Comparison of ENCODE assay signal across 23 cellular contexts in genomic region chr3:197800379-197800778, GRCh38. TPM values are rescaled to one million over a fixed set of nuclear protein-coding genes. Genes with fewer than 3 reads are reported as not detected.
A peak's percentile ranks its signal among the peaks of the same experiment; 100 is the strongest.
DNase-seq lines count a peak whose midpoint lies in the region; ATAC-seq and TF ChIP-seq lines count a peak whose summit lies in the region.
"Had no signal": no experiment of that assay in that cellular context is flagged by ENCODE, and none has a peak within 500 bp of the region (broad histone marks: within the 10 kb centered on the region; RNA-seq: fewer than 3 reads in every experiment).

No MANE protein-coding gene starts in this region.

- H3K9me3 ChIP-seq in CD8-positive, alpha-beta memory T cell (ENCODE audit: low read length) = no peaks in the 10 kb centered on the region
- H3K9me3 ChIP-seq in Karpas-422 (ENCODE audit: low read length) = no peaks in the 10 kb centered on the region
- no peaks in the 10 kb centered on the region for H3K9me3 ChIP-seq in right atrium auricular region
- H3K9me3 ChIP-seq: right lobe of liver, stomach, tibial nerve had no signal

- no peak overlapping the region for H3K27ac ChIP-seq in CD8-positive, alpha-beta memory T cell (ENCODE audit: low read depth, low read length)
- H3K27ac ChIP-seq in Karpas-422 (ENCODE audit: low read length) = peak overlapping the region; percentile 40; the same call in 1 of the 2 replicates
- peak overlapping the region; percentile 33 for H3K27ac ChIP-seq in brain microvascular endothelial cell
- H3K27ac ChIP-seq in right atrium auricular region = no peak overlapping the region
- H3K27ac ChIP-seq: right lobe of liver, RWPE1, stomach, tibial nerve had no signal

- peaks cover 19% of the 10 kb centered on the region; the same call in 1 of the 2 replicates for H4K20me1 ChIP-seq in Karpas-422 (ENCODE audit: insufficient read depth, low read depth, low read length)

- POLR2A ChIA-PET in CD8-positive, alpha-beta memory T cell (lab: Charles Lee) = no interaction called here

- peaks cover 31% of the 10 kb centered on the region for H3K4me1 ChIP-seq in CD8-positive, alpha-beta memory T cell (ENCODE audit: insufficient read depth, low read length)
- H3K4me1 ChIP-seq in Karpas-422 (ENCODE audit: low read length) (peaks cover 64% of the 10 kb centered on the region), right atrium auricular region (peaks cover 0 to 25% of the 10 kb centered on the region in 2 donors)
- H3K4me1 ChIP-seq: right lobe of liver had no signal

- peaks cover 0 to 7% (median 0%) of the 10 kb centered on the region in 3 donors for H3K36me3 Mint-ChIP-seq in CD8-positive, alpha-beta memory T cell
- H3K36me3 Mint-ChIP-seq in natural killer cell treated with Interleukin-12 subunit alpha and Interleukin-12 subunit beta and Interleukin-15 and Interleukin-18, amount 100 ng/mL, for 72 hours = no peaks in the 10 kb centered on the region
- H3K36me3 Mint-ChIP-seq: activated naive CD4-positive, alpha-beta T cell treated with anti-CD3 and anti-CD28 coated beads, Interleukin-2, amount 50 U/mL, for 72 hours had no signal

- no peaks in the 10 kb centered on the region for H3K27me3 ChIP-seq in CD8-positive, alpha-beta memory T cell (ENCODE audit: insufficient read depth, low read length, poor library complexity, severe bottlenecking)
- H3K27me3 ChIP-seq in Karpas-422 (ENCODE audit: low read length) (no peaks in the 10 kb centered on the region), brain microvascular endothelial cell (replicated peaks) (no peaks in the 10 kb centered on the region), right atrium auricular region (no peaks in the 10 kb centered on the region)
- H3K27me3 ChIP-seq: right lobe of liver, stomach, tibial nerve had no signal

- in situ Hi-C loops in brain microvascular endothelial cell (cut with HindIII; ENCODE audit: low pct_ligation_motif_present, low sequenced_read_pairs) = no loop called here

- H3K4me3 ChIP-seq in CD8-positive, alpha-beta memory T cell (ENCODE audit: low read length) = no peak overlapping the region
- H3K4me3 ChIP-seq in Karpas-422 (ENCODE audit: low read length) (no peak overlapping the region), brain microvascular endothelial cell (ENCODE audit: low read depth, low read length) (no peak overlapping the region), right atrium auricular region (no peak overlapping the region)
- H3K4me3 ChIP-seq: right lobe of liver, stomach, tibial nerve had no signal

- H3K9me3 Mint-ChIP-seq in CD8-positive, alpha-beta memory T cell = no peaks in the 10 kb centered on the region
- H3K9me3 Mint-ChIP-seq in natural killer cell treated with Interleukin-12 subunit alpha and Interleukin-12 subunit beta and Interleukin-15 and Interleukin-18, amount 100 ng/mL, for 72 hours = no peaks in the 10 kb centered on the region
- H3K9me3 Mint-ChIP-seq: activated naive CD4-positive, alpha-beta T cell treated with anti-CD3 and anti-CD28 coated beads, Interleukin-2, amount 50 U/mL, for 72 hours; H9; nephron; T-helper 1 cell treated with Interleukin-12 subunit alpha and Interleukin-12 subunit beta and Interleukin-4 antibody, amounts not matched to agents 30 μg/mL and 1 μg/mL, for 36 hours had no signal

- CTCF ChIA-PET in CD8-positive, alpha-beta memory T cell (lab: Charles Lee) = no interaction called here

- no peak for TF ChIP-seq CTCF in brain microvascular endothelial cell (IDR thresholded peaks at IDR 0.05; ENCODE audit: low read depth, low read length, missing control alignments)
- no peak for TF ChIP-seq CTCF in right atrium auricular region (IDR thresholded peaks at IDR 0.05)

- H3K9ac ChIP-seq in Karpas-422 (ENCODE audit: low read length) = no peak overlapping the region

- H3K4me1 Mint-ChIP-seq in CD8-positive, alpha-beta memory T cell = peaks cover 53 to 75% (median 70%) of the 10 kb centered on the region in 3 donors
- peaks cover 53 to 58% of the 10 kb centered on the region in 2 donors for H3K4me1 Mint-ChIP-seq in natural killer cell treated with Interleukin-12 subunit alpha and Interleukin-12 subunit beta and Interleukin-15 and Interleukin-18, amount 100 ng/mL, for 72 hours (ENCODE audit: low read depth in 2 of 2)

- H3K4me3 Mint-ChIP-seq in CD8-positive, alpha-beta memory T cell = no peak overlapping the region
- H3K4me3 Mint-ChIP-seq in natural killer cell treated with Interleukin-12 subunit alpha and Interleukin-12 subunit beta and Interleukin-15 and Interleukin-18, amount 100 ng/mL, for 72 hours = peak overlapping the region; percentile 76
- H3K4me3 Mint-ChIP-seq: activated CD4-positive, alpha-beta T cell treated with anti-CD3 and anti-CD28 coated beads for 36 hours; H9; nephron; T-helper 1 cell treated with Interleukin-12 subunit alpha and Interleukin-12 subunit beta and Interleukin-4 antibody, amounts not matched to agents 30 μg/mL and 1 μg/mL, for 36 hours had no signal

- peaks cover 100% of the 10 kb centered on the region for H3K79me2 ChIP-seq in Karpas-422 (ENCODE audit: low read length)

- no peak for ATAC-seq in natural killer cell treated with Interleukin-12 subunit alpha and Interleukin-12 subunit beta and Interleukin-15 and Interleukin-18, amount 100 ng/mL, for 72 hours
- ATAC-seq: activated CD4-positive, alpha-beta T cell treated with anti-CD3 and anti-CD28 coated beads for 36 hours; activated naive CD4-positive, alpha-beta T cell treated with anti-CD3 and anti-CD28 coated beads, Interleukin-2, amount 50 U/mL, for 72 hours; right lobe of liver had no signal

- no peak overlapping the region for H3K4me2 ChIP-seq in Karpas-422 (ENCODE audit: low read depth, low read length, poor library complexity, severe bottlenecking)

- no peaks in the 10 kb centered on the region for H3K9me2 ChIP-seq in Karpas-422 (replicated peaks; ENCODE audit: insufficient read depth, low read length)

- no peaks in the 10 kb centered on the region for H3K36me3 ChIP-seq in CD8-positive, alpha-beta memory T cell (ENCODE audit: insufficient read depth, low read length)
- H3K36me3 ChIP-seq in Karpas-422 (ENCODE audit: insufficient read depth, low read length) (no peaks in the 10 kb centered on the region), brain microvascular endothelial cell (replicated peaks) (no peaks in the 10 kb centered on the region), right atrium auricular region (no peaks in the 10 kb centered on the region)
- H3K36me3 ChIP-seq: right lobe of liver, stomach, tibial nerve had no signal

- no peaks in the 10 kb centered on the region for H3K27me3 Mint-ChIP-seq in CD8-positive, alpha-beta memory T cell
- no peaks in the 10 kb centered on the region for H3K27me3 Mint-ChIP-seq in natural killer cell treated with Interleukin-12 subunit alpha and Interleukin-12 subunit beta and Interleukin-15 and Interleukin-18, amount 100 ng/mL, for 72 hours
- H3K27me3 Mint-ChIP-seq: activated CD4-positive, alpha-beta T cell treated with anti-CD3 and anti-CD28 coated beads for 36 hours had no signal

- H2AFZ ChIP-seq in Karpas-422 (ENCODE audit: low read length) = no peak overlapping the region

- H3K27ac Mint-ChIP-seq in CD8-positive, alpha-beta memory T cell = peak overlapping the region in 6 of 8 donors; percentile 6 to 81 (median 30)
- peak overlapping the region; percentile 67 to 85 for H3K27ac Mint-ChIP-seq in natural killer cell treated with Interleukin-12 subunit alpha and Interleukin-12 subunit beta and Interleukin-15 and Interleukin-18, amount 100 ng/mL, for 72 hours
- H3K27ac Mint-ChIP-seq: activated CD4-positive, alpha-beta T cell treated with anti-CD3 and anti-CD28 coated beads for 36 hours; activated naive CD4-positive, alpha-beta T cell treated with anti-CD3 and anti-CD28 coated beads, Interleukin-2, amount 50 U/mL, for 72 hours; nephron; T-helper 1 cell treated with Interleukin-12 subunit alpha and Interleukin-12 subunit beta and Interleukin-4 antibody, amounts not matched to agents 30 μg/mL and 1 μg/mL, for 36 hours had no signal

- DNase-seq in CD8-positive, alpha-beta memory T cell = no peak
- DNase-seq in Karpas-422 (no peak), brain microvascular endothelial cell (no peak), HuH-7 (ENCODE audit: low spot score) (no peak), right atrium auricular region (ENCODE audit: low spot score) (no peak), NCI-H187 treated with DMSO at 0.1 percent for 48 hours (lab: John Stamatoyannopoulos, UW) (no peak)
- no peak for DNase-seq in natural killer cell treated with Interleukin-12 subunit alpha and Interleukin-12 subunit beta and Interleukin-15 and Interleukin-18, amount 100 ng/mL, for 72 hours (ENCODE audit: low spot score)
- DNase-seq: activated CD4-positive, alpha-beta T cell treated with anti-CD3 and anti-CD28 coated beads for 36 hours; foreskin melanocyte; GF-D8; H9; NCI-H1092; NCI-H187; NCI-H2227 treated with DMSO at 0.1 percent for 48 hours; NCI-H774; right lobe of liver; stimulated activated CD4-positive, alpha-beta T cell treated with anti-CD3 and anti-CD28 coated beads, Interleukin-4, amount 100 ng/mL, for 4 hours; stomach had no signal

RNA-seq across cellular contexts. Expression of gene LRCH3, which starts 9.3 kb away (rescaled TPM):
- 10 to 100 TPM; 51.2 to 56.3 TPM for total RNA-seq in CD8-positive, alpha-beta memory T cell
- polyA plus RNA-seq in CD8-positive, alpha-beta memory T cell = 26.5 TPM
- 107 and 164 TPM in 2 replicates for total RNA-seq in Karpas-422 (2014; rRNA removed; shearing (Covaris generic); ENCODE audit: low replicate concordance)
- 10 to 100 TPM; 67.3 to 74.7 TPM for total RNA-seq in natural killer cell treated with Interleukin-12 subunit alpha and Interleukin-12 subunit beta and Interleukin-15 and Interleukin-18, amount 100 ng/mL, for 72 hours
- total RNA-seq in right atrium auricular region = 10 to 100 TPM; 22.2 to 23.4 TPM

RNA-seq across cellular contexts. Expression of gene FYTTD1, which starts 50.7 kb away (rescaled TPM):
- 10 to 100 TPM; 47.6 to 54.8 TPM for total RNA-seq in CD8-positive, alpha-beta memory T cell
- 102 TPM for polyA plus RNA-seq in CD8-positive, alpha-beta memory T cell
- total RNA-seq in Karpas-422 (2014; rRNA removed; shearing (Covaris generic); ENCODE audit: low replicate concordance) = 145 and 204 TPM in 2 replicates
- 10 to 100 TPM; 36.0 to 66.1 TPM for total RNA-seq in natural killer cell treated with Interleukin-12 subunit alpha and Interleukin-12 subunit beta and Interleukin-15 and Interleukin-18, amount 100 ng/mL, for 72 hours
- 10 to 100 TPM; 39.9 to 61.8 TPM for total RNA-seq in right atrium auricular region

Comparison
In these comparisons a context has a peak if more than half of its experiments do, and no peak if none do; other contexts are left out.
1. H3K27ac ChIP-seq: peak in Karpas-422 (single experiment) and brain microvascular endothelial cell (single experiment); none in CD8-positive, alpha-beta memory T cell (single experiment) and right atrium auricular region (0 of 2).